12 cellular contexts compared by ENCODE assay signal in the genomic region with DNA sequence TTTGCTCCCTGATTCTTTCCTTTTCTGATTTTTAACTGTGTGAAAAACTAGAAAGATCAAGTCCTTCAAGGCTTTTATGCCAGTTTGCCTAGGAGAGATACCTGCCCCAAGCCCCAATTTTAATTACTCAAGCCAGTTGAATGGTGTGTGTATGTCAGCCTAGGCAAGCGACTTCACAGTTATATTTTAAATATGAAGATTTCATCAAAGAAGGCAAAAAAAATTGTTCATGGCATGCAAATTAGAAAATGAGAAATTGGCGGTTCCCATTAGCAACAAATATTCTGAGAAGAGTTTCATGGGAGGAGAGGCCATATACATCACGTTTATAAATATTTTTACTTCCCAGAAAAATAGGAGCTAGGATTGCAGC.
A peak's percentile ranks its signal among the peaks of the same experiment; 100 is the strongest.
DNase-seq lines count a peak whose midpoint lies in the region; ATAC-seq, FAIRE-seq and TF ChIP-seq lines count a peak whose summit lies in the region.
"Had no signal": no experiment of that assay in that cellular context is flagged by ENCODE, and none has a peak within 500 bp of the region (broad histone marks: within the 10 kb centered on the region; RNA-seq: fewer than 3 reads in every experiment).

No MANE protein-coding gene starts in this region.

- TF ChIP-seq POLR2A in HepG2 (IDR thresholded peaks at IDR 0.05; ENCODE audit: insufficient read depth in 1 of 2, low read depth in 2 of 2, low read length in 2 of 2) = no peak

- no peak for ATAC-seq in HepG2
- no peak for ATAC-seq in activated naive CD8-positive, alpha-beta T cell treated with anti-CD3 and anti-CD28 coated beads, Interleukin-2, amount 50 U/mL, for 24 hours

- no peak overlapping the region for H2AFZ ChIP-seq in H9 (ENCODE audit: low read length)
- no peak overlapping the region for H2AFZ ChIP-seq in HepG2 (ENCODE audit: low read length)

- no peak overlapping the region for H2AK5ac ChIP-seq in H9 (ENCODE audit: insufficient read length, low read length)

- H2BK12ac ChIP-seq in H9 (ENCODE audit: insufficient read length, low read depth, low read length) = no peak overlapping the region

- WGBS in H9 (ENCODE audit: extremely low coverage, insufficient read length, low lambda C conversion rate) = no CpG with 5 or more reads among the region's 3 CpGs
- 22% methylated on average over 3 of the region's 3 CpGs for WGBS in HepG2 (ENCODE audit: low lambda C conversion rate)

- TF ChIP-seq CTCF in H9 (conservative IDR thresholded peaks at IDR 0.05) (no peak), MCF 10A (IDR thresholded peaks at IDR 0.05; ENCODE audit: unreplicated experiment) (no peak), HepG2 (CRISPR knock-in tag; IDR thresholded peaks at IDR 0.05) (no peak)

- FAIRE-seq in HepG2 (lab: Jason Lieb, UNC) = no peak
- FAIRE-seq: pancreas had no signal

- H3K27me3 Mint-ChIP-seq in H9 (ENCODE audit: low read depth) (peaks cover 36% of the 10 kb centered on the region), MCF 10A (ENCODE audit: insufficient read depth, unreplicated experiment) (no peaks in the 10 kb centered on the region)
- peaks cover 61% of the 10 kb centered on the region for H3K27me3 Mint-ChIP-seq in activated naive CD8-positive, alpha-beta T cell treated with anti-CD3 and anti-CD28 coated beads, Interleukin-2, amount 50 U/mL, for 24 hours

- H4K8ac ChIP-seq in H9 (replicated peaks; ENCODE audit: insufficient read length, low read depth, low read length) = no peak overlapping the region

- H3K23me2 ChIP-seq in H9 (ENCODE audit: insufficient read length, low read depth, low read length, poor library complexity, severe bottlenecking) = peaks cover 9% of the 10 kb centered on the region

- H3K36me3 ChIP-seq in HepG2 (replicated peaks in 1 of 2; ENCODE audit: control insufficient read depth in 1 of 2, insufficient read depth in 2 of 2, low read length in 2 of 2) = no peaks in the 10 kb centered on the region
- H3K36me3 ChIP-seq: pancreas had no signal

- H3K79me2 ChIP-seq in H9 (ENCODE audit: insufficient read depth, low read length) (no peaks in the 10 kb centered on the region), HepG2 (ENCODE audit: insufficient read depth, low read length) (no peaks in the 10 kb centered on the region)

- H3K36me3 Mint-ChIP-seq in H9 (ENCODE audit: insufficient read depth in 1 of 3, low read depth in 3 of 3) = no peaks in the 10 kb centered on the region
- H3K36me3 Mint-ChIP-seq in MCF 10A (ENCODE audit: insufficient read depth, unreplicated experiment) = no peaks in the 10 kb centered on the region
- no peaks in the 10 kb centered on the region for H3K36me3 Mint-ChIP-seq in activated naive CD8-positive, alpha-beta T cell treated with anti-CD3 and anti-CD28 coated beads, Interleukin-2, amount 50 U/mL, for 24 hours (ENCODE audit: low read depth)

- H3K27ac Mint-ChIP-seq in H9 = no peak overlapping the region
- no peak overlapping the region for H3K27ac Mint-ChIP-seq in MCF 10A (ENCODE audit: low read depth, unreplicated experiment)
- H3K27ac Mint-ChIP-seq in activated naive CD8-positive, alpha-beta T cell treated with anti-CD3 and anti-CD28 coated beads, Interleukin-2, amount 50 U/mL, for 24 hours = no peak overlapping the region
- H3K27ac Mint-ChIP-seq: activated B cell treated with CpG ODN at 0.5 μM for 24 hours had no signal

- CTCF ChIA-PET in MCF 10A (lab: Yijun Ruan, JAX) = interaction anchor here (0.6 to 1.1 kb wide), 3 partner anchors 14 to 770 kb away, joined by 3 to 4 read pairs (median 3); no protein-coding TSS in a partner anchor
- CTCF ChIA-PET in HepG2 (lab: Yijun Ruan, JAX; ENCODE audit: low intra/inter-chr PET ratio, low total read pairs) = no interaction called here

- H2BK120ac ChIP-seq in H9 (ENCODE audit: low read depth, low read length, poor library complexity, severe bottlenecking) = no peak overlapping the region

- H3K4me1 ChIP-seq in H9 (ENCODE audit: insufficient read depth, low read length) (peaks cover 2% of the 10 kb centered on the region; the same call in 1 of the 2 replicates), HepG2 (ENCODE audit: insufficient read depth, low read length) (no peaks in the 10 kb centered on the region)

- H3K27ac ChIP-seq in H9 (ENCODE audit: insufficient read length, low read depth, low read length) (no peak overlapping the region), HepG2 (ENCODE audit: extremely low read length, insufficient read depth, low read length) (no peak overlapping the region), skin epidermis (no peak overlapping the region)
- H3K27ac ChIP-seq: pancreas had no signal

- no peak overlapping the region for H2BK15ac ChIP-seq in H9 (ENCODE audit: low read depth, low read length)

- no peak overlapping the region for H4K5ac ChIP-seq in H9 (ENCODE audit: insufficient read length, low read depth, low read length)

- H3K4me3 Mint-ChIP-seq in H9 (peak overlapping the region; percentile 69 to 91), MCF 10A (ENCODE audit: unreplicated experiment) (peak overlapping the region; percentile 68)
- H3K4me3 Mint-ChIP-seq in activated naive CD8-positive, alpha-beta T cell treated with anti-CD3 and anti-CD28 coated beads, Interleukin-2, amount 50 U/mL, for 24 hours = no peak overlapping the region

- POLR2A ChIA-PET in MCF 10A (lab: Yijun Ruan, JAX) (interaction anchor here (0.7 kb wide), 1 partner anchor 70 kb away, joined by 3 read pairs; no protein-coding TSS in a partner anchor), HepG2 (lab: Yijun Ruan, JAX) (no interaction called here)

- no peak overlapping the region for H3K14ac ChIP-seq in H9 (ENCODE audit: insufficient read depth, low read length)

- peak overlapping the region; percentile 80 for H3K4me2 ChIP-seq in H9 (ENCODE audit: insufficient read depth, insufficient read length, low read length)
- H3K4me2 ChIP-seq in HepG2 (ENCODE audit: low read depth, low read length) = no peak overlapping the region

- no peak for TF ChIP-seq RAD21 in HepG2 (CRISPR knock-in tag; IDR thresholded peaks at IDR 0.05)

- BruUV-seq in MCF 10A (replicated peaks; lab: Mats Ljungman, UMichigan) (no TSS peak), HepG2 (replicated peaks; lab: Mats Ljungman, UMichigan) (no TSS peak)

- H3K4me1 Mint-ChIP-seq in H9 (peaks cover 27% of the 10 kb centered on the region in 2 experiments), MCF 10A (ENCODE audit: insufficient read depth, unreplicated experiment) (no peaks in the 10 kb centered on the region)
- H3K4me1 Mint-ChIP-seq in activated naive CD8-positive, alpha-beta T cell treated with anti-CD3 and anti-CD28 coated beads, Interleukin-2, amount 50 U/mL, for 24 hours = peaks cover 4% of the 10 kb centered on the region

- DNase-seq in H9 = no peak
- no peak for DNase-seq in MCF 10A (ENCODE audit: unreplicated experiment)
- no peak for DNase-seq in HepG2 (ENCODE audit: low spot score)
- DNase-seq in HK-2 (ENCODE audit: unreplicated experiment) = no peak
- no peak for DNase-seq in NCI-H1105 treated with DMSO at 0.1 percent for 48 hours (lab: John Stamatoyannopoulos, UW)
- no peak for DNase-seq in activated CD4-positive, alpha-beta T cell treated with anti-CD3 and anti-CD28 coated beads for 48 hours
- no peak for DNase-seq in activated naive CD8-positive, alpha-beta T cell treated with anti-CD3 and anti-CD28 coated beads, Interleukin-2, amount 50 U/mL, for 24 hours
- DNase-seq: activated B cell treated with CpG ODN at 0.5 μM for 24 hours, cortex of kidney, SHP77 had no signal

- no peaks in the 10 kb centered on the region for H4K20me1 ChIP-seq in H9 (ENCODE audit: control insufficient read depth, insufficient read depth, insufficient read length)
- H4K20me1 ChIP-seq in HepG2 (ENCODE audit: insufficient read depth, low read length) = no peaks in the 10 kb centered on the region

- H3K56ac ChIP-seq in H9 (ENCODE audit: insufficient read length, low read depth, low read length) = no peak overlapping the region

- no peak overlapping the region for H3K23ac ChIP-seq in H9 (ENCODE audit: insufficient read length, low read depth, low read length)

- H2BK20ac ChIP-seq in H9 (ENCODE audit: low read depth, low read length, poor library complexity, severe bottlenecking) = no peak overlapping the region

- no peak for TF ChIP-seq EP300 in HepG2 (IDR thresholded peaks at IDR 0.05; ENCODE audit: low read depth in 2 of 2, low read length in 2 of 2)
- no peak for TF ChIP-seq EP300 in HepG2 (CRISPR knock-in tag; IDR thresholded peaks at IDR 0.05; ENCODE audit: borderline replicate concordance)

- H4K91ac ChIP-seq in H9 (ENCODE audit: insufficient read length, low read depth, low read length) = no peak overlapping the region

- in situ Hi-C loops in HepG2 (cut with HindIII; ENCODE audit: extremely low pct_ligation_motif_present, low pct_unique_long_range_greater_than_20kb) = no loop called here

- H3K4me3 ChIP-seq in HepG2 (replicated peaks in 1 of 3; ENCODE audit: insufficient read depth in 1 of 3, low read depth in 2 of 3, low read length in 3 of 3) (no peak overlapping the region), skin epidermis (peak overlapping the region in 4 of 7 experiments; percentile 6 to 30 (median 11))

- no peak overlapping the region for H3T11ph ChIP-seq in H9 (ENCODE audit: low read length)

- no peaks in the 10 kb centered on the region for H3K79me1 ChIP-seq in H9 (ENCODE audit: insufficient read depth, low read depth, low read length, poor library complexity, severe bottlenecking)

- H3K27me3 ChIP-seq in H9 (ENCODE audit: insufficient read depth, low read length) (no peaks in the 10 kb centered on the region), HepG2 (ENCODE audit: control insufficient read depth in 1 of 2, insufficient read depth in 2 of 2, low read length in 2 of 2) (peaks cover 3 to 31% of the 10 kb centered on the region in 2 experiments; a peak in 3 of 5 replicates)

- no peaks in the 10 kb centered on the region for H3K9me3 Mint-ChIP-seq in H9
- no peaks in the 10 kb centered on the region for H3K9me3 Mint-ChIP-seq in MCF 10A (ENCODE audit: unreplicated experiment)
- H3K9me3 Mint-ChIP-seq in activated naive CD8-positive, alpha-beta T cell treated with anti-CD3 and anti-CD28 coated beads, Interleukin-2, amount 50 U/mL, for 24 hours = no peaks in the 10 kb centered on the region
- H3K9me3 Mint-ChIP-seq: activated B cell treated with CpG ODN at 0.5 μM for 24 hours had no signal

- H2BK5ac ChIP-seq in H9 (ENCODE audit: insufficient read length, low read length) = no peak overlapping the region

- no peak overlapping the region for H3K4ac ChIP-seq in H9 (ENCODE audit: low read depth, low read length)

- H3K18ac ChIP-seq in H9 (ENCODE audit: insufficient read length, low read depth, low read length) = no peak overlapping the region

- no peaks in the 10 kb centered on the region for H3K9me3 ChIP-seq in H9 (ENCODE audit: control insufficient read depth, low read depth, low read length)
- no peaks in the 10 kb centered on the region for H3K9me3 ChIP-seq in HepG2 (ENCODE audit: low read length)
- H3K9me3 ChIP-seq: pancreas had no signal

- intact Hi-C loops in MCF 10A (cut with micrococcal nuclease) (no loop called here), HepG2 (cut with micrococcal nuclease; ENCODE audit: unreplicated experiment) (no loop called here)

- H3K9ac ChIP-seq in H9 (ENCODE audit: extremely low read depth, insufficient read length, low read length) (no peak overlapping the region), HepG2 (ENCODE audit: insufficient read depth, low read depth, low read length) (no peak overlapping the region)

Comparison
In these comparisons a context has a peak if more than half of its experiments do, and no peak if none do; other contexts are left out.
1. H3K4me3 ChIP-seq: peak in skin epidermis (4 of 7); none in HepG2 (0 of 3).